In the genomic region with DNA sequence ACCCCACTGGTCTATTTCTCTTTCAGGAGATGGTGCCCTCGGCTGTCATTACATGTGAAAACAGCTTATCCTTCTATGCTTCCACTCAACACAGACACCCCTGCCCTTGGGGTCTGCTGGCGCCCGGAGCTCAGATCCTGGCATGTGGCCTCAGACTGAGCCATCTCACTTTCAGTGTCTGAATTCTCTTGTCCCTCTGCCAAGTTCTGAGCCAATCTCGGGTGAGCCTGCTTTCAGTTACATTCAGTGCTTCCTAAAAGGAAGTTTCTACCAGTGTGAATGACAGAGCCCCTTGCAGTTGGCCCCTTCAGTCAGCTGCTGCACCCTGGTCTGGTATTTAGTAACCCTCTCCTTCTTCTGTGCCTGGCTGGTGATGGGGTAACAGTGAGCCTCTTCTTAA, we compare ENCODE assay signal across 8 cellular contexts.
DNase-seq lines count a peak whose midpoint lies in the region; ATAC-seq and TF ChIP-seq lines count a peak whose summit lies in the region.

No MANE protein-coding gene starts in this region.

- TF ChIP-seq CTCF in fibroblast of pulmonary artery (IDR thresholded peaks at IDR 0.05; ENCODE audit: low read length, missing control alignments): no peak

- DNase-seq in NOMO-1 treated with dmso at 0.1 percent for 144 hours (lab: John Stamatoyannopoulos, UW; ENCODE audit: unreplicated experiment) (peak; percentile 72), fibroblast of pulmonary artery (ENCODE audit: low read depth) (peak; percentile 75), renal cortical epithelial cell (ENCODE audit: low read depth) (peak; percentile 46), NCI-H2196 treated with DMSO at 0.1 percent for 48 hours (lab: John Stamatoyannopoulos, UW; ENCODE audit: unreplicated experiment) (no peak), HUDEP-2 (lab: John Stamatoyannopoulos, UW; ENCODE audit: unreplicated experiment in 76 of 76) (no peak)

- peak overlapping the region; percentile 25 for H3K4me3 ChIP-seq in fibroblast of pulmonary artery (replicated peaks; ENCODE audit: low read depth, low read length)

- ATAC-seq in GM19438 (IDR thresholded peaks at IDR 0.05; ENCODE audit: low read depth, unreplicated experiment) (peak; percentile 80), GM18861 (IDR thresholded peaks at IDR 0.05; ENCODE audit: unreplicated experiment) (no peak), GM19395 (IDR thresholded peaks at IDR 0.05; ENCODE audit: unreplicated experiment) (no peak)

Comparison
In these comparisons a context has a peak if more than half of its experiments do, and no peak if none do; other contexts are left out.
1. DNase-seq: peak in NOMO-1 treated with dmso at 0.1 percent for 144 hours (single experiment), fibroblast of pulmonary artery (single experiment) and renal cortical epithelial cell (single experiment); none in NCI-H2196 treated with DMSO at 0.1 percent for 48 hours (single experiment) and HUDEP-2 (0 of 76).